Comparison of ENCODE assay signal across 1 cellular context in the genomic region with DNA sequence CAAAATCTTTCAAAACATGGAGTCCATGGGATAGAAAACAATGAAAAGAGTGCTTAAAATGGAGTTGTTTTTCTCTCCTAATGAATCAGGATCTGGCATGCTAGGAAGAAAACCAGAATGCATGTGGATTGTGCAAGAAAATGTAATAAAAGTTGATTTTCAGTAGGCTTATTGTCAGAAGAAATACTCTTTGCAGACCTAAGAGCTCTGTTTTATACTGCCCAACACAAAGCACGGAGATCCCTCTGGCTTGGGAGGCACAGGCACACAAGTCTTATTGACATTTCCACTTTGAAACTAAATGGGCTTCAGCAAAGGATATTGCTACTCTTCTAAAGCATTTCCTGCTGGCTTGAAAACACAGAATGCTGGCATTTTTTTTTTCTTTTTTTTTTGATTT.
TF ChIP-seq lines count a peak whose summit lies in the region.

No MANE protein-coding gene starts in this region.

TF ChIP-seq in GM23338, 12 proteins besides CTCF, POLR2A, EP300 and RAD21 (continued from another document):
- TF ChIP-seq JUNB (IDR thresholded peaks at IDR 0.05; ENCODE audit: unreplicated experiment) (no peak), CREB1 (CRISPR knock-in tag; IDR thresholded peaks at IDR 0.05; ENCODE audit: low read depth) (no peak), NANOG (IDR thresholded peaks at IDR 0.05; ENCODE audit: borderline replicate concordance) (no peak), POLR2AphosphoS5 (IDR thresholded peaks at IDR 0.05; ENCODE audit: low read depth) (no peak)
- TF ChIP-seq, protein P1, sequence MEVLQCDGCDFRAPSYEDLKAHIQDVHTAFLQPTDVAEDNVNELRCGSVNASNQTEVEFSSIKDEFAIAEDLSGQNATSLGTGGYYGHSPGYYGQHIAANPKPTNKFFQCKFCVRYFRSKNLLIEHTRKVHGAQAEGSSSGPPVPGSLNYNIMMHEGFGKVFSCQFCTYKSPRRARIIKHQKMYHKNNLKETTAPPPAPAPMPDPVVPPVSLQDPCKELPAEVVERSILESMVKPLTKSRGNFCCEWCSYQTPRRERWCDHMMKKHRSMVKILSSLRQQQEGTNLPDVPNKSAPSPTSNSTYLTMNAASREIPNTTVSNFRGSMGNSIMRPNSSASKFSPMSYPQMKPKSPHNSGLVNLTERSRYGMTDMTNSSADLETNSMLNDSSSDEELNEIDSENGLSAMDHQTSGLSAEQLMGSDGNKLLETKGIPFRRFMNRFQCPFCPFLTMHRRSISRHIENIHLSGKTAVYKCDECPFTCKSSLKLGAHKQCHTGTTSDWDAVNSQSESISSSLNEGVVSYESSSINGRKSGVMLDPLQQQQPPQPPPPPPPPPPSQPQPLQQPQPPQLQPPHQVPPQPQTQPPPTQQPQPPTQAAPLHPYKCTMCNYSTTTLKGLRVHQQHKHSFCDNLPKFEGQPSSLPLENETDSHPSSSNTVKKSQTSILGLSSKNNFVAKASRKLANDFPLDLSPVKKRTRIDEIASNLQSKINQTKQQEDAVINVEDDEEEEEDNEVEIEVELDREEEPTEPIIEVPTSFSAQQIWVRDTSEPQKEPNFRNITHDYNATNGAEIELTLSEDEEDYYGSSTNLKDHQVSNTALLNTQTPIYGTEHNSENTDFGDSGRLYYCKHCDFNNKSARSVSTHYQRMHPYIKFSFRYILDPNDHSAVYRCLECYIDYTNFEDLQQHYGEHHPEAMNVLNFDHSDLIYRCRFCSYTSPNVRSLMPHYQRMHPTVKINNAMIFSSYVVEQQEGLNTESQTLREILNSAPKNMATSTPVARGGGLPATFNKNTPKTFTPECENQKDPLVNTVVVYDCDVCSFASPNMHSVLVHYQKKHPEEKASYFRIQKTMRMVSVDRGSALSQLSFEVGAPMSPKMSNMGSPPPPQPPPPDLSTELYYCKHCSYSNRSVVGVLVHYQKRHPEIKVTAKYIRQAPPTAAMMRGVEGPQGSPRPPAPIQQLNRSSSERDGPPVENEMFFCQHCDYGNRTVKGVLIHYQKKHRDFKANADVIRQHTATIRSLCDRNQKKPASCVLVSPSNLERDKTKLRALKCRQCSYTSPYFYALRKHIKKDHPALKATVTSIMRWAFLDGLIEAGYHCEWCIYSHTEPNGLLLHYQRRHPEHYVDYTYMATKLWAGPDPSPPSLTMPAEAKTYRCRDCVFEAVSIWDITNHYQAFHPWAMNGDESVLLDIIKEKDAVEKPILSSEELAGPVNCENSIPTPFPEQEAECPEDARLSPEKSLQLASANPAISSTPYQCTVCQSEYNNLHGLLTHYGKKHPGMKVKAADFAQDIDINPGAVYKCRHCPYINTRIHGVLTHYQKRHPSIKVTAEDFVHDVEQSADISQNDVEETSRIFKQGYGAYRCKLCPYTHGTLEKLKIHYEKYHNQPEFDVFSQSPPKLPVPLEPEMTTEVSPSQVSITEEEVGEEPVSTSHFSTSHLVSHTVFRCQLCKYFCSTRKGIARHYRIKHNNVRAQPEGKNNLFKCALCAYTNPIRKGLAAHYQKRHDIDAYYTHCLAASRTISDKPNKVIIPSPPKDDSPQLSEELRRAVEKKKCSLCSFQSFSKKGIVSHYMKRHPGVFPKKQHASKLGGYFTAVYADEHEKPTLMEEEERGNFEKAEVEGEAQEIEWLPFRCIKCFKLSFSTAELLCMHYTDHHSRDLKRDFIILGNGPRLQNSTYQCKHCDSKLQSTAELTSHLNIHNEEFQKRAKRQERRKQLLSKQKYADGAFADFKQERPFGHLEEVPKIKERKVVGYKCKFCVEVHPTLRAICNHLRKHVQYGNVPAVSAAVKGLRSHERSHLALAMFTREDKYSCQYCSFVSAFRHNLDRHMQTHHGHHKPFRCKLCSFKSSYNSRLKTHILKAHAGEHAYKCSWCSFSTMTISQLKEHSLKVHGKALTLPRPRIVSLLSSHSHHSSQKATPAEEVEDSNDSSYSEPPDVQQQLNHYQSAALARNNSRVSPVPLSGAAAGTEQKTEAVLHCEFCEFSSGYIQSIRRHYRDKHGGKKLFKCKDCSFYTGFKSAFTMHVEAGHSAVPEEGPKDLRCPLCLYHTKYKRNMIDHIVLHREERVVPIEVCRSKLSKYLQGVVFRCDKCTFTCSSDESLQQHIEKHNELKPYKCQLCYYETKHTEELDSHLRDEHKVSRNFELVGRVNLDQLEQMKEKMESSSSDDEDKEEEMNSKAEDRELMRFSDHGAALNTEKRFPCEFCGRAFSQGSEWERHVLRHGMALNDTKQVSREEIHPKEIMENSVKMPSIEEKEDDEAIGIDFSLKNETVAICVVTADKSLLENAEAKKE (CRISPR knock-in tag; IDR thresholded peaks at IDR 0.05): no peak
